ENCODE assay signal across 10 cellular contexts in the genomic region with DNA sequence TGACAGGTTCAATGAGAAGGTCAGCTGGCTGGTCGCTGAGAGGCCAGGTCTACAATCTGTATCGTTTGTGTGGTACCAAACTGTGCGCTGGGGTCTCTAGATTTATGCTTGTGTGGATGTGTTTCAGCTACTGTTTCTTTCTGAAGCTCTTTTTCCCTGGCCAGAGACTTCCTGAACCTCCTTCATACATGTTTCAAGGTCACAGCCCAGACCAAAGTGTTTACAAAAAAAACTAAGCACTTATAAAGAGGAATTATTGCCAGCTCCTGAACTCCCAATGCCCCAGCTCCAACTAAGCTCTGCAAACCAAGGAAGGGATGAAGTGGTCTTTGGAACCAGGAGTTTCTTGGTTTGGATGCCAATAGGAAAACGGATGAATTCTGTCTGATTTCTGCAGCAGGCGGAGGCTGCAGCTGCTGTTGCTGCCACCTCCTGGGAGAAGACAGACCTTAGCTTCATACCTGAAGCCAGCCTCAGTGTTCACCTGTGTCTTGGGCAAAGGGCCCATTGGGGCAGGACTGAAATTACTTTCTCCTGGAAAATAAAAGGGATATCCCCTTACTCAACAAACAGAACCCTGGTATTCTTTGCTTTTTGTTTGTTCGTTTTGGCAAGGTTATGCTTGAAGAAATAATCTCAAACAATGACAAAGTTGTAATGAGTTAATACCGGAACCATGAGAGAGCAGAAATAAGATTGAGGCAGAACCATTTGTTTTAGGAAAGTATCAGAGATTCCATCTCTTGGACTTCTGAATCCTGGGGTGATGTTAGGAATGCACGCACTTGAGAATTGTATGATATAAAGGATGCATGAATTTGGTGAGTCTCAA. TPM values are rescaled to one million over a fixed set of nuclear protein-coding genes. Genes with fewer than 3 reads are reported as not detected.
DNase-seq lines count a peak whose midpoint lies in the region; ATAC-seq, FAIRE-seq and TF ChIP-seq lines count a peak whose summit lies in the region.
"Had no signal": no experiment of that assay in that cellular context is flagged by ENCODE, and none has a peak within 500 bp of the region (broad histone marks: within the 10 kb centered on the region; RNA-seq: fewer than 3 reads in every experiment).

No MANE protein-coding gene starts in this region.

- no peaks in the 10 kb centered on the region for H3K27me3 ChIP-seq in pancreas

- peaks cover 13% of the 10 kb centered on the region for H3K9me3 Mint-ChIP-seq in activated T-helper 2 cell treated with anti-CD3 and anti-CD28 coated beads, Interferon-gamma antibody, Interleukin-2, Interleukin-4, amounts not matched to agents 10 μg/mL and 5 μg/mL and 100 μg/mL, durations not matched to agents 14 hours and 24 hours and 36 hours

- no peak for FAIRE-seq in pancreas (lab: Jason Lieb, UNC)
- FAIRE-seq: GM18507 had no signal

- no peaks in the 10 kb centered on the region for H3K36me3 ChIP-seq in pancreas

- peak overlapping the region in 2 of 4 donors; percentile 33 to 53 for H3K27ac ChIP-seq in pancreas

- TF ChIP-seq CTCF in epithelial cell of esophagus (IDR thresholded peaks at IDR 0.05; ENCODE audit: insufficient read depth, low read depth, low read length, missing control alignments) (peak; percentile 82), pancreas (IDR thresholded peaks at IDR 0.05) (peak in 3 of 4 donors; percentile 21 to 48 (median 25))

- H3K9me3 ChIP-seq in T-helper 17 cell (ENCODE audit: control insufficient read depth, low read length, poor library complexity, severe bottlenecking) (no peaks in the 10 kb centered on the region), pancreas (no peaks in the 10 kb centered on the region)

- peaks cover 6% of the 10 kb centered on the region for H3K4me1 Mint-ChIP-seq in T-helper 17 cell
- no peaks in the 10 kb centered on the region for H3K4me1 Mint-ChIP-seq in activated T-helper 2 cell treated with anti-CD3 and anti-CD28 coated beads, Interferon-gamma antibody, Interleukin-2, Interleukin-4, amounts not matched to agents 10 μg/mL and 5 μg/mL and 100 μg/mL, durations not matched to agents 14 hours and 24 hours and 36 hours (ENCODE audit: low read depth)

- H3K4me3 Mint-ChIP-seq in T-helper 17 cell, result no peak overlapping the region
- no peak overlapping the region for H3K4me3 Mint-ChIP-seq in activated T-helper 2 cell treated with anti-CD3 and anti-CD28 coated beads, Interferon-gamma antibody, Interleukin-2, Interleukin-4, amounts not matched to agents 10 μg/mL and 5 μg/mL and 100 μg/mL, durations not matched to agents 14 hours and 24 hours and 36 hours (ENCODE audit: low read depth)
- H3K4me3 Mint-ChIP-seq: activated naive CD8-positive, alpha-beta T cell had no signal

- peak; percentile 22 for DNase-seq in stimulated activated CD4-positive, alpha-beta T cell treated with anti-CD3 and anti-CD28 coated beads, Interleukin-4, amount 100 ng/mL, for 24 hours
- no peak for DNase-seq in stimulated activated CD4-positive, alpha-beta T cell treated with anti-CD3 and anti-CD28 coated beads, Interleukin-2, amount 100 ng/mL, for 48 hours
- DNase-seq in T-helper 17 cell, result peak in 1 of 3 donors; percentile 12
- peak; percentile 66 for DNase-seq in epithelial cell of esophagus (ENCODE audit: low read depth)
- peak in 4 of 6 donors; percentile 41 to 61 (median 44) for DNase-seq in pancreas
- no peak for DNase-seq in activated T-helper 2 cell treated with anti-CD3 and anti-CD28 coated beads, Interferon-gamma antibody, Interleukin-2, Interleukin-4, amounts not matched to agents 10 μg/mL and 5 μg/mL and 100 μg/mL, durations not matched to agents 14 hours and 24 hours and 36 hours (ENCODE audit: low spot score)

- peaks cover 2% of the 10 kb centered on the region for H3K36me3 Mint-ChIP-seq in T-helper 17 cell (ENCODE audit: low read depth)
- peaks cover 3% of the 10 kb centered on the region for H3K36me3 Mint-ChIP-seq in activated T-helper 2 cell treated with anti-CD3 and anti-CD28 coated beads, Interferon-gamma antibody, Interleukin-2, Interleukin-4, amounts not matched to agents 10 μg/mL and 5 μg/mL and 100 μg/mL, durations not matched to agents 14 hours and 24 hours and 36 hours (ENCODE audit: low read depth)

- 48 to 56% methylated on average over 8 of the region's 8 CpGs for whole genome bisulfite sequencing in pancreas, 2 donors

- intact Hi-C loops in pancreas (cut with DNase I), result no loop called here
- intact Hi-C loops in activated T-helper 2 cell treated with anti-CD3 and anti-CD28 coated beads, Interferon-gamma antibody, Interleukin-2, Interleukin-4, amounts not matched to agents 10 μg/mL and 5 μg/mL and 100 μg/mL, durations not matched to agents 14 hours and 24 hours and 36 hours (cut with micrococcal nuclease), result no loop called here

- peaks cover 6 to 11% (median 10%) of the 10 kb centered on the region in 3 donors for H3K4me1 ChIP-seq in pancreas

- no peak overlapping the region for H3K4me3 ChIP-seq in epithelial cell of esophagus (ENCODE audit: low read length)
- H3K4me3 ChIP-seq in pancreas, result no peak overlapping the region

- ATAC-seq in T-helper 17 cell (peak; percentile 59), pancreas (peak; percentile 79 to 91 (median 90)), GM18511 (IDR thresholded peaks at IDR 0.05; ENCODE audit: unreplicated experiment) (no peak), GM21737 (IDR thresholded peaks at IDR 0.05; ENCODE audit: unreplicated experiment) (no peak)

- H3K27ac Mint-ChIP-seq in T-helper 17 cell, result no peak overlapping the region
- no peak overlapping the region for H3K27ac Mint-ChIP-seq in activated T-helper 2 cell treated with anti-CD3 and anti-CD28 coated beads, Interferon-gamma antibody, Interleukin-2, Interleukin-4, amounts not matched to agents 10 μg/mL and 5 μg/mL and 100 μg/mL, durations not matched to agents 14 hours and 24 hours and 36 hours
- H3K27ac Mint-ChIP-seq: activated naive CD8-positive, alpha-beta T cell had no signal

- H3K27me3 Mint-ChIP-seq in T-helper 17 cell, result no peaks in the 10 kb centered on the region
- H3K27me3 Mint-ChIP-seq in activated T-helper 2 cell treated with anti-CD3 and anti-CD28 coated beads, Interferon-gamma antibody, Interleukin-2, Interleukin-4, amounts not matched to agents 10 μg/mL and 5 μg/mL and 100 μg/mL, durations not matched to agents 14 hours and 24 hours and 36 hours (ENCODE audit: low read depth), result peaks cover 7% of the 10 kb centered on the region
- H3K27me3 Mint-ChIP-seq: activated naive CD8-positive, alpha-beta T cell had no signal

RNA-seq across cellular contexts. Expression of a gene that starts 24.6 kb away (rescaled TPM):
- 10 to 100 TPM; 46.5 to 51.1 TPM for total RNA-seq in T-helper 17 cell
- 10 to 100 TPM; 14.5 to 30.2 (median 23.4) TPM for total RNA-seq in pancreas
- polyA plus RNA-seq in pancreas, result 1 to 10 TPM; 7.0 to 10.0 TPM
- 38.3 and 40.9 TPM in 2 replicates for total RNA-seq in activated T-helper 2 cell treated with anti-CD3 and anti-CD28 coated beads, Interferon-gamma antibody, Interleukin-2, Interleukin-4, amounts not matched to agents 10 μg/mL and 5 μg/mL and 100 μg/mL, durations not matched to agents 14 hours and 24 hours and 36 hours

Comparison
In these comparisons a context has a peak if more than half of its experiments do, and no peak if none do; other contexts are left out.
1. DNase-seq: peak in stimulated activated CD4-positive, alpha-beta T cell treated with anti-CD3 and anti-CD28 coated beads, Interleukin-4, amount 100 ng/mL, for 24 hours (single experiment), epithelial cell of esophagus (single experiment) and pancreas (4 of 6); none in stimulated activated CD4-positive, alpha-beta T cell treated with anti-CD3 and anti-CD28 coated beads, Interleukin-2, amount 100 ng/mL, for 48 hours (0 of 2) and activated T-helper 2 cell treated with anti-CD3 and anti-CD28 coated beads, Interferon-gamma antibody, Interleukin-2, Interleukin-4, amounts not matched to agents 10 μg/mL and 5 μg/mL and 100 μg/mL, durations not matched to agents 14 hours and 24 hours and 36 hours (single experiment).
2. ATAC-seq: peak in T-helper 17 cell (single experiment) and pancreas (4 of 4); none in GM18511 (single experiment) and GM21737 (single experiment).